8 cellular contexts compared by ENCODE assay signal in genomic region chr7:151745090-151745638, GRCh38.
DNase-seq lines count a peak whose midpoint lies in the region; ATAC-seq and TF ChIP-seq lines count a peak whose summit lies in the region.

No MANE protein-coding gene starts in this region.

- peaks cover 70% of the 10 kb centered on the region for H3K4me1 Mint-ChIP-seq in dendritic cell treated with granulocyte-macrophage colony-stimulating factor and Interleukin-4, amounts not matched to agents 40 ng/mL and 50 ng/mL, for 4 days (ENCODE audit: low read depth)
- peaks cover 25% of the 10 kb centered on the region for H3K4me1 Mint-ChIP-seq in neural crest cell

- H3K27me3 Mint-ChIP-seq in dendritic cell treated with granulocyte-macrophage colony-stimulating factor and Interleukin-4, amounts not matched to agents 40 ng/mL and 50 ng/mL, for 4 days = no peaks in the 10 kb centered on the region
- H3K27me3 Mint-ChIP-seq in neural crest cell (ENCODE audit: low read depth) = no peaks in the 10 kb centered on the region

- ATAC-seq in HG03457 (IDR thresholded peaks at IDR 0.05; ENCODE audit: unreplicated experiment) = no peak
- ATAC-seq in HG03439 (IDR thresholded peaks at IDR 0.05; ENCODE audit: unreplicated experiment) = no peak
- ATAC-seq in HG02571 (IDR thresholded peaks at IDR 0.05; ENCODE audit: unreplicated experiment) = no peak

- peak; percentile 41 for TF ChIP-seq CTCF in neural crest cell (conservative IDR thresholded peaks at IDR 0.05)

- intact Hi-C loops in dendritic cell treated with granulocyte-macrophage colony-stimulating factor and Interleukin-4, amounts not matched to agents 40 ng/mL and 50 ng/mL, for 4 days (cut with micrococcal nuclease) = loop anchor here (10.0 kb wide), 1 partner anchor 110 kb away; no protein-coding TSS in a partner anchor

- peak; percentile 68 for DNase-seq in GM03348 (ENCODE audit: low spot score)
- DNase-seq in MV-4-11 (lab: John Stamatoyannopoulos, UW) = peak; percentile 70
- DNase-seq in neural crest cell (ENCODE audit: low read depth, low spot score) = no peak
- no peak for DNase-seq in NCI-H345 (lab: John Stamatoyannopoulos, UW)

- peak overlapping the region; percentile 43 for H3K27ac Mint-ChIP-seq in dendritic cell treated with granulocyte-macrophage colony-stimulating factor and Interleukin-4, amounts not matched to agents 40 ng/mL and 50 ng/mL, for 4 days
- no peak overlapping the region for H3K27ac Mint-ChIP-seq in neural crest cell (ENCODE audit: unreplicated experiment)

- no peaks in the 10 kb centered on the region for H3K9me3 Mint-ChIP-seq in dendritic cell treated with granulocyte-macrophage colony-stimulating factor and Interleukin-4, amounts not matched to agents 40 ng/mL and 50 ng/mL, for 4 days
- H3K9me3 Mint-ChIP-seq in neural crest cell = no peaks in the 10 kb centered on the region

- peaks cover 31% of the 10 kb centered on the region for H3K36me3 Mint-ChIP-seq in dendritic cell treated with granulocyte-macrophage colony-stimulating factor and Interleukin-4, amounts not matched to agents 40 ng/mL and 50 ng/mL, for 4 days (ENCODE audit: low read depth)
- H3K36me3 Mint-ChIP-seq in neural crest cell (ENCODE audit: low read depth) = no peaks in the 10 kb centered on the region

- H3K4me3 Mint-ChIP-seq in dendritic cell treated with granulocyte-macrophage colony-stimulating factor and Interleukin-4, amounts not matched to agents 40 ng/mL and 50 ng/mL, for 4 days = no peak overlapping the region
- H3K4me3 Mint-ChIP-seq in neural crest cell = no peak overlapping the region

Comparison
In these comparisons a context has a peak if more than half of its experiments do, and no peak if none do; other contexts are left out.
1. DNase-seq: peak in GM03348 (single experiment) and MV-4-11 (single experiment); none in neural crest cell (single experiment) and NCI-H345 (single experiment).